8 cellular contexts compared by ENCODE assay signal in the genomic region with DNA sequence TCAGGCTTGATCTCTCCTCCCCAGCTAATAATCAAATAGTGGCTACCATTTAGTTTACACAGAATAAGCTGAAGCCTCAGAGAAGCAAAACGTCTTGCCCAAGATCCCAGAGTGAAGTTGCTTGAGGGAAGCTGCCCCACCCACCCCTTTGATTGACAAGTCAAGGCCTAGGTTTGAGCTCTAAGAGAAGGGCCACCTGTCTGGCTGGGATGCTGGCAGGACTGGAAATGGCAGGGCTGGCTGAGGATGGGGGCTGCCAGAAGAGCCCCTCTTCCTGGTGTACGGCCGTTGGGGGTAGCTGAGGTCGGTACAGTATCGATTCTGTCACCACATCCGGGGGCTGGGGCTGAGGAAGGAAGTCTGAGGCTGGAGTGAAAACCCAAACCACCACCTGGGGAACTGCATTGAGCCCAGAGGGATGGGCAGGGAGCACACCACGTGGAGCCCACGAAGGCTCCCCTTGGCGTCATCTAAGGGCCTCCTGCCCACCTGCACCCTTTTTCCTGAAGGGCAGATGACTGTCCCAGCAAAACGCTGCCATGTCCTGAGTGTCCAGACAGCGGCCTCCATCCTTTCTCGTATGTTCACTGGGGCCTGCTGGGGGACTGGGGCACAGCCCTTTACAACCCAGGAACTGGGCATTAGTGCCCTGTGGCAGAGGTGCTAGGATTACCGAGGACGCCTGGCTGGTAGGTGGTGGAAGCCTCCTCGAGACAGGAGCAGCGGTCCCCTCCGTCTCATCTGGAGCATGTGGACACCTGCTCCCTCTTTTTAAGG. TPM values are rescaled to one million over a fixed set of nuclear protein-coding genes. Genes with fewer than 3 reads are reported as not detected.
DNase-seq lines count a peak whose midpoint lies in the region; ATAC-seq, FAIRE-seq and TF ChIP-seq lines count a peak whose summit lies in the region.

No MANE protein-coding gene starts in this region.

- no peaks in the 10 kb centered on the region for H3K27me3 ChIP-seq in heart left ventricle

- DNase-seq in NCI-H69 (lab: John Stamatoyannopoulos, UW) (peak; percentile 33), activated T-cell treated with anti-CD3 and anti-CD28 coated beads for 24 hours (ENCODE audit: low read depth) (peak; percentile 35), heart left ventricle (peak in 2 of 5 donors; percentile 50 to 65), RCC 7860 (ENCODE audit: low spot score) (no peak), NCI-H146 treated with DMSO at 0.1 percent for 48 hours (lab: John Stamatoyannopoulos, UW; ENCODE audit: unreplicated experiment) (no peak)
- DNase-seq in stimulated activated CD4-positive, alpha-beta T cell treated with anti-CD3 and anti-CD28 coated beads, Interleukin-4, amount 100 ng/mL, for 48 hours (ENCODE audit: low read depth in 2 of 2), result peak; percentile 33 to 34

- no peaks in the 10 kb centered on the region for H3K9me3 ChIP-seq in heart left ventricle

- intact Hi-C loops in heart left ventricle (cut with DNase I), result no loop called here

- H3K4me3 ChIP-seq in heart left ventricle, result peak overlapping the region in 6 of 12 donors; percentile 71 to 89 (median 78)

- no peak for TF ChIP-seq CTCF in heart left ventricle (IDR thresholded peaks at IDR 0.05)

- WGBS in heart left ventricle, 4 donors, result 52 to 58% (median 57%) methylated on average over 14 to 17 of the region's 17 CpGs

- FAIRE-seq in RCC 7860 (lab: Jason Lieb, UNC), result no peak

- peaks cover 2 to 41% (median 39%) of the 10 kb centered on the region in 9 donors for H3K36me3 ChIP-seq in heart left ventricle

- no peak for TF ChIP-seq POLR2A in heart left ventricle (IDR thresholded peaks at IDR 0.05)

- H3K4me1 ChIP-seq in heart left ventricle, result peaks cover 0 to 46% (median 28%) of the 10 kb centered on the region in 12 donors

- peak; percentile 23 for ATAC-seq in GM19463 (IDR thresholded peaks at IDR 0.05; ENCODE audit: unreplicated experiment)
- ATAC-seq in heart left ventricle, result no peak
- no peak for ATAC-seq in GM19023 (IDR thresholded peaks at IDR 0.05; ENCODE audit: unreplicated experiment)

- peak overlapping the region in 11 of 12 donors; percentile 82 to 96 (median 91) for H3K27ac ChIP-seq in heart left ventricle

RNA-seq across cellular contexts. Expression of a gene that starts 1.4 kb away (rescaled TPM):
- total RNA-seq in heart left ventricle, result 10 to 100 TPM in 7 of 9 donors, 1 to 10 TPM in 2; 8.4 to 32.8 (median 13.2) TPM
- polyA plus RNA-seq in heart left ventricle, result 10 to 100 TPM; 10.6 to 12.1 TPM

RNA-seq across cellular contexts. Expression of a gene that starts 27.5 kb away (rescaled TPM):
- total RNA-seq in heart left ventricle, result 10 to 100 TPM; 13.9 to 25.1 (median 19.8) TPM
- 10 to 100 TPM; 14.4 to 20.7 TPM for polyA plus RNA-seq in heart left ventricle

RNA-seq across cellular contexts. Expression of a gene that starts 27.9 kb away (rescaled TPM):
- total RNA-seq in heart left ventricle, result 10 to 100 TPM; 41.0 to 93.6 (median 53.7) TPM
- polyA plus RNA-seq in heart left ventricle, result 10 to 100 TPM; 42.2 to 89.6 TPM

RNA-seq across cellular contexts. Expression of a gene that starts 57.4 kb away (rescaled TPM):
- total RNA-seq in heart left ventricle, result 10 to 100 TPM in 7 of 9 donors, 1 to 10 TPM in 2; 8.8 to 23.4 (median 15.1) TPM
- polyA plus RNA-seq in heart left ventricle, result 1 to 10 TPM; 2.4 to 9.1 TPM

Comparison
In these comparisons a context has a peak if more than half of its experiments do, and no peak if none do; other contexts are left out.
1. DNase-seq: peak in NCI-H69 (single experiment), activated T-cell treated with anti-CD3 and anti-CD28 coated beads for 24 hours (single experiment) and stimulated activated CD4-positive, alpha-beta T cell treated with anti-CD3 and anti-CD28 coated beads, Interleukin-4, amount 100 ng/mL, for 48 hours (2 of 2); none in RCC 7860 (single experiment) and NCI-H146 treated with DMSO at 0.1 percent for 48 hours (single experiment).